Comparison of ENCODE assay signal across 8 cellular contexts in the genomic region with DNA sequence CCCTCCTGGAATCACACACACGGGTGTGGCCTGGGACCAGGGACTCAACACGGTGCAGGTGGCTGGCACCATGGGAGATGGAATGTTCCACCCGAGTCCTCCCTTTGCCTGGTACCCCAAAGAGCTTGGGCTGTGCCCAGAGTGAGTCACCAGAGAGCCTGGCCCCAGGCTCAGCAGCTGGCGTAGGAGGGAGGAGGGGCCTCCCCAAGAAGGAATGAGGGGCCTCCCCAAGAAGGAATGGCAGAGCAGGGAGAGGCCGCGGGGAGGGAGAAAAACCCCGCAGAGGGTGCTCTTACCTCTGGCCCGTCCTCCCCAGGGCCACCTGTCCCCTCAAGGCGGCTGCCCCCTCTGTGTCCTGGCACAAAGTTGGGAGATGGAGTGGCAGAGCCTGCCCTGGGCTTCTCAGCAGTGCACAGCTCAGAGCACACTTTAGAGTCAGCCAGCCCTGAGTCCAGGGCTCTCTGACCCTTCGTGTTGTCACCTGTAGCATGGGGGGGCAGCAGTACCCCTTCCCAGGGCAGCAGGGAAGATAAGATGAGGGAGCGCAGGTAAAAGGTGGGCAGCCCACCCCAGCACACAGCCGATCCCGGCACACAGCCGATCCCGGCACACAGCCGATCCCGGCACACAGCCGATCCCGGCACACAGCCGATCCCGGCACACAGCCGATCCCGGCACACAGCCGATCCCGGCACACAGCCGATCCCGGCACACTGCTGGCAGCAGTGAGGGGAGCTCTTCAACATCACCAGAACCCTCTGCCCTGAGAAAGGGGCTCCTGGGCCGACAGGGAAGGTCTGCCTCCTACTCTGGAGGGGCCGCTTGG. TPM values are rescaled to one million over a fixed set of nuclear protein-coding genes. Genes with fewer than 3 reads are reported as not detected.
A peak's percentile ranks its signal among the peaks of the same experiment; 100 is the strongest.
DNase-seq lines count a peak whose midpoint lies in the region; ATAC-seq lines count a peak whose summit lies in the region.

No MANE protein-coding gene starts in this region.

- no peaks in the 10 kb centered on the region for H3K36me3 ChIP-seq in aorta (ENCODE audit: control insufficient read depth in 1 of 2, insufficient read depth in 2 of 2, low read length in 1 of 2)

- H3K4me3 Mint-ChIP-seq in activated CD8-positive, alpha-beta T cell treated with anti-CD3 and anti-CD28 coated beads, Interleukin-2, amount 10 ng/mL, durations not matched to agents 7 days and 5 days: peak overlapping the region; percentile 94

- H3K4me3 ChIP-seq in aorta (ENCODE audit: low read length in 2 of 2): no peak overlapping the region

- H3K27ac Mint-ChIP-seq in activated CD8-positive, alpha-beta T cell treated with anti-CD3 and anti-CD28 coated beads, Interleukin-2, amount 10 ng/mL, durations not matched to agents 7 days and 5 days: peak overlapping the region; percentile 99

- ATAC-seq in Right ventricle myocardium superior (ENCODE audit: poor library complexity) (peak; percentile 27), left colon (peak; percentile 11), aorta (ENCODE audit: low FRiP score) (peak; percentile 21), GM21423 (IDR thresholded peaks at IDR 0.05; ENCODE audit: unreplicated experiment) (no peak)
- ATAC-seq in activated CD8-positive, alpha-beta T cell treated with anti-CD3 and anti-CD28 coated beads, Interleukin-2, amount 10 ng/mL, durations not matched to agents 7 days and 5 days: no peak

- H3K4me1 ChIP-seq in aorta (ENCODE audit: control insufficient read depth in 1 of 2, insufficient read depth in 2 of 2, low read length in 2 of 2): no peaks in the 10 kb centered on the region

- intact Hi-C loops in Right ventricle myocardium superior (cut with DNase I) (no loop called here), cardiac septum (cut with DNase I) (no loop called here), left colon (cut with DNase I, micrococcal nuclease) (no loop called here), aorta (cut with DNase I) (no loop called here)

- peaks cover 49% of the 10 kb centered on the region for H3K36me3 Mint-ChIP-seq in activated CD8-positive, alpha-beta T cell treated with anti-CD3 and anti-CD28 coated beads, Interleukin-2, amount 10 ng/mL, durations not matched to agents 7 days and 5 days (ENCODE audit: low read depth)

- DNase-seq in Right ventricle myocardium superior: no peak
- no peak for DNase-seq in cardiac septum (ENCODE audit: low spot score)
- DNase-seq in activated CD8-positive, alpha-beta T cell treated with anti-CD3 and anti-CD28 coated beads, Interleukin-2, amount 10 ng/mL, durations not matched to agents 7 days and 5 days: no peak
- no peak for DNase-seq in left colon
- DNase-seq in aorta: no peak
- DNase-seq in T-helper 9 cell: no peak
- DNase-seq in NCI-H524 treated with DMSO at 0.1 percent for 48 hours (lab: John Stamatoyannopoulos, UW): no peak

- no peaks in the 10 kb centered on the region for H3K9me3 Mint-ChIP-seq in activated CD8-positive, alpha-beta T cell treated with anti-CD3 and anti-CD28 coated beads, Interleukin-2, amount 10 ng/mL, durations not matched to agents 7 days and 5 days (ENCODE audit: insufficient read depth)

- H3K27ac ChIP-seq in aorta (ENCODE audit: low read depth in 1 of 2, low read length in 2 of 2): no peak overlapping the region

- 35 to 40% methylated on average over 24 to 29 of the region's 29 CpGs for WGBS in aorta, 2 donors

- CTCF ChIA-PET in activated CD8-positive, alpha-beta T cell treated with anti-CD3 and anti-CD28 coated beads, Interleukin-2, amount 10 ng/mL, durations not matched to agents 7 days and 5 days (lab: Charles Lee): interaction anchor here (1.2 to 3.7 kb wide), 2 partner anchors 32 to 34 kb away, joined by 3 to 21 read pairs; partner anchors contain the start of gene NPHP4

- H3K4me1 Mint-ChIP-seq in activated CD8-positive, alpha-beta T cell treated with anti-CD3 and anti-CD28 coated beads, Interleukin-2, amount 10 ng/mL, durations not matched to agents 7 days and 5 days (ENCODE audit: low read depth): peaks cover 43% of the 10 kb centered on the region

- no peaks in the 10 kb centered on the region for H3K27me3 Mint-ChIP-seq in activated CD8-positive, alpha-beta T cell treated with anti-CD3 and anti-CD28 coated beads, Interleukin-2, amount 10 ng/mL, durations not matched to agents 7 days and 5 days (ENCODE audit: low read depth)

- POLR2A ChIA-PET in activated CD8-positive, alpha-beta T cell treated with anti-CD3 and anti-CD28 coated beads, Interleukin-2, amount 10 ng/mL, durations not matched to agents 7 days and 5 days (lab: Charles Lee): interaction anchor here (0.7 to 7.0 kb wide), 9 partner anchors 9 to 369 kb away, joined by 3 to 105 read pairs (median 4); partner anchors contain the start of genes ICMT and NPHP4

- H3K9me3 ChIP-seq in aorta (ENCODE audit: control insufficient read depth, low read length): no peaks in the 10 kb centered on the region

- H3K27me3 ChIP-seq in aorta (ENCODE audit: control insufficient read depth in 1 of 2, insufficient read depth in 2 of 2, low read length in 1 of 2): no peaks in the 10 kb centered on the region

RNA-seq across cellular contexts. Expression of gene KCNAB2, which starts 20.2 kb away (rescaled TPM):
- total RNA-seq in Right ventricle myocardium superior (21.2 TPM), cardiac septum (19.3 TPM), left colon (1 to 10 TPM; 4.2 to 7.5 TPM), aorta (10 to 100 TPM; 17.1 to 36.2 TPM)
- total RNA-seq in activated CD8-positive, alpha-beta T cell treated with anti-CD3 and anti-CD28 coated beads, Interleukin-2, amount 10 ng/mL, durations not matched to agents 7 days and 5 days: 100 to 1,000 TPM; 343 to 360 TPM
- polyA plus RNA-seq in aorta: 1 to 10 TPM; 5.5 to 6.6 TPM

RNA-seq across cellular contexts. Expression of gene NPHP4, which starts 33.3 kb away (rescaled TPM):
- total RNA-seq in Right ventricle myocardium superior (4.3 TPM), cardiac septum (6.6 TPM), left colon (1 to 10 TPM; 7.6 to 8.5 TPM), aorta (10 to 100 TPM in 1 of 2 donors, 1 to 10 TPM in 1; 7.8 to 15.1 TPM)
- 10 to 100 TPM; 15.6 to 17.2 TPM for total RNA-seq in activated CD8-positive, alpha-beta T cell treated with anti-CD3 and anti-CD28 coated beads, Interleukin-2, amount 10 ng/mL, durations not matched to agents 7 days and 5 days
- 1 to 10 TPM; 2.4 to 4.8 TPM for polyA plus RNA-seq in aorta

Comparison
In these comparisons a context has a peak if more than half of its experiments do, and no peak if none do; other contexts are left out.
1. ATAC-seq: peak in Right ventricle myocardium superior (single experiment), left colon (single experiment) and aorta (single experiment); none in activated CD8-positive, alpha-beta T cell treated with anti-CD3 and anti-CD28 coated beads, Interleukin-2, amount 10 ng/mL, durations not matched to agents 7 days and 5 days (single experiment) and GM21423 (single experiment).
2. RNA of gene KCNAB2, which starts 20.2 kb away (total RNA-seq): 343 to 360 TPM in activated CD8-positive, alpha-beta T cell treated with anti-CD3 and anti-CD28 coated beads, Interleukin-2, amount 10 ng/mL, durations not matched to agents 7 days and 5 days; 17.1 to 36.2 TPM in aorta, 21.2 TPM in Right ventricle myocardium superior (single experiment), 19.3 TPM in cardiac septum (single experiment) and 4.2 to 7.5 TPM in left colon; every median in the first group is over 4 times any median in the second.